ENCODE assay signal across 9 cellular contexts in the genomic region with DNA sequence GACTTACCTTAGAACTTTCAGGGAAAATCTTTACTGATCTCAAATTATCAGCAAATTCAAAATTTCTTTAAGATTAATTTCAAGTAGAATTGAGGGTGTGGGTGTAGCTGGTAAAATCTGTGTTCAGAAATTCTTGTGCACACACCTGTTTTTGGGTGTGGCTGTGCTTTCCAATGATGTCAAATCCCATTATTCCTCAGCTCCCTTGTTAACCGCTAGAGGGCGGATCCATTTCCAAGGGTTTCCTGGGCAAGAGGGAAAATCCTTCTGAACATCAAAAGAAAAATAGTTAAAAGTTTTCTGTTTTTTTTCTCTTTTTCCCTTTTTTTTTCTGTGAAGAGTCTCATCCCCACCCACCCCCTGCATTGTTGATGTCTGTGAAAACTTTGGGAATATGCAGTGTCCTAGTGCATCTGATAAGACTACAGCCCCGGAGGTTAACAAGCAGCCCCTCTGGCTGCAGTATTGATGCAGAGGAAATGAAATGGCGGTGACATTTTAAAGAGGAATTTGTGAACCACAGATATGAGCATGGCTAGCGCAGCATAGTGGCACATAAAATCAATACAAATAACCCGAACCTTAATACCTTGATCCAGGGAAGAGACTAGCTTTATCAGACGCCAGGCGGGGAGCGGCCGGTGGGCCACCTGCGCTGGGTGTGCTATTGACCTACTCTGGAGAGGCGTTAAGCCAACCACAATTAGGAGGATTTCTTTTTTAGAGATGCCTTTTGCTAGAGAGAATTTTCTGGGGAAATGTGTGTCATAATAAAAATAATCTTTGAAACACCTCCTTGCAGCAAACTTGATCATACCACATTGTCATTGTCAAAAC.
DNase-seq lines count a peak whose midpoint lies in the region; ATAC-seq, FAIRE-seq and TF ChIP-seq lines count a peak whose summit lies in the region.
"Had no signal": no experiment of that assay in that cellular context is flagged by ENCODE, and none has a peak within 500 bp of the region (broad histone marks: within the 10 kb centered on the region; RNA-seq: fewer than 3 reads in every experiment).

No MANE protein-coding gene starts in this region.

- FAIRE-seq in H54 (lab: Jason Lieb, UNC) = no peak

- peak; percentile 21 for DNase-seq in H54 (ENCODE audit: insufficient read length, low spot score)
- peak; percentile 96 for DNase-seq in NCI-H748 (lab: John Stamatoyannopoulos, UW; ENCODE audit: unreplicated experiment)
- no peak for DNase-seq in epithelial cell of proximal tubule (ENCODE audit: low read depth)
- no peak for DNase-seq in retinal pigment epithelial cell (ENCODE audit: low read depth)
- DNase-seq in cortex of kidney (lab: John Stamatoyannopoulos, UW) = no peak
- no peak for DNase-seq in OCI-LY7 (ENCODE audit: low spot score)
- no peak for DNase-seq in NCI-H446 treated with DMSO at 0.1 percent for 48 hours (lab: John Stamatoyannopoulos, UW)
- DNase-seq: activated naive CD8-positive, alpha-beta T cell treated with anti-CD3 and anti-CD28 coated beads, Interleukin-2, amount 50 U/mL, for 24 hours had no signal

- no peaks in the 10 kb centered on the region for H3K9me3 ChIP-seq in OCI-LY7 (ENCODE audit: low read length)

- no TSS peak for BruUV-seq in OCI-LY7 (replicated peaks; lab: Mats Ljungman, UMichigan)

- H3K4me3 ChIP-seq in epithelial cell of proximal tubule (ENCODE audit: low read depth, low read length) = no peak overlapping the region
- no peak overlapping the region for H3K4me3 ChIP-seq in retinal pigment epithelial cell (ENCODE audit: low read length)
- no peak overlapping the region for H3K4me3 ChIP-seq in OCI-LY7 (ENCODE audit: low read depth, low read length, poor library complexity, severe bottlenecking)

- TF ChIP-seq POLR2A in H54 (IDR thresholded peaks at IDR 0.05; ENCODE audit: low read depth, low read length) = no peak

- H3K36me3 ChIP-seq in OCI-LY7 (ENCODE audit: insufficient read depth, low read length) = no peaks in the 10 kb centered on the region

- CTCF ChIA-PET in OCI-LY7 (lab: Charles Lee; ENCODE audit: unreplicated experiment) = no interaction called here

- no peaks in the 10 kb centered on the region for H3K79me2 ChIP-seq in OCI-LY7 (ENCODE audit: insufficient read depth, low read depth, low read length)

- ATAC-seq in HG03457 (IDR thresholded peaks at IDR 0.05; ENCODE audit: unreplicated experiment) = no peak
- ATAC-seq: activated naive CD8-positive, alpha-beta T cell treated with anti-CD3 and anti-CD28 coated beads, Interleukin-2, amount 50 U/mL, for 24 hours had no signal

- no peaks in the 10 kb centered on the region for H3K4me1 ChIP-seq in OCI-LY7 (ENCODE audit: insufficient read depth, low read length, poor library complexity, severe bottlenecking)

- H2AFZ ChIP-seq in OCI-LY7 (ENCODE audit: low read length) = no peak overlapping the region

- H3K4me2 ChIP-seq in OCI-LY7 (ENCODE audit: low read length) = no peak overlapping the region

- intact Hi-C loops in OCI-LY7 (cut with micrococcal nuclease; ENCODE audit: unreplicated experiment) = no loop called here

- H4K20me1 ChIP-seq in OCI-LY7 (ENCODE audit: insufficient read depth, low read length) = no peaks in the 10 kb centered on the region

- TF ChIP-seq CTCF in epithelial cell of proximal tubule (conservative IDR thresholded peaks at IDR 0.05; ENCODE audit: low read depth, low read length) = peak; percentile 85
- TF ChIP-seq CTCF in retinal pigment epithelial cell (conservative IDR thresholded peaks at IDR 0.05; ENCODE audit: low read depth, low read length) = peak; percentile 59
- no peak for TF ChIP-seq CTCF in OCI-LY7 (conservative IDR thresholded peaks at IDR 0.05; ENCODE audit: low read length)

- H3K9me2 ChIP-seq in OCI-LY7 (ENCODE audit: insufficient read depth, low read length) = no peaks in the 10 kb centered on the region

- POLR2A ChIA-PET in OCI-LY7 (lab: Charles Lee) = no interaction called here

- H3K27ac ChIP-seq in OCI-LY7 (ENCODE audit: low read depth, low read length, poor library complexity, severe bottlenecking) = no peak overlapping the region

Comparison
In these comparisons a context has a peak if more than half of its experiments do, and no peak if none do; other contexts are left out.
1. DNase-seq: peak in H54 (single experiment) and NCI-H748 (single experiment); none in epithelial cell of proximal tubule (single experiment), retinal pigment epithelial cell (single experiment), cortex of kidney (single experiment), OCI-LY7 (single experiment) and NCI-H446 treated with DMSO at 0.1 percent for 48 hours (single experiment).